In genomic region chr12:114655934-114656697, GRCh38 we compare ENCODE assay signal across 1 cellular context.
TF ChIP-seq lines count a peak whose summit lies in the region.

No MANE protein-coding gene starts in this region.

TF ChIP-seq in HCT116, 20 proteins besides CTCF, POLR2A, EP300 and RAD21 (continued from another document):
- TF ChIP-seq ZBTB33 (IDR thresholded peaks at IDR 0.05; ENCODE audit: extremely low read depth, insufficient replicate concordance, low read length) (no peak), ZNF274 (IDR thresholded peaks at IDR 0.05; ENCODE audit: low read depth, low read length) (no peak), SP1 (IDR thresholded peaks at IDR 0.05; ENCODE audit: low read depth) (no peak), SIN3A (IDR thresholded peaks at IDR 0.05; ENCODE audit: low read depth) (no peak), ELF1 (IDR thresholded peaks at IDR 0.05; ENCODE audit: borderline replicate concordance, low read depth) (no peak), EGR1 (IDR thresholded peaks at IDR 0.05; ENCODE audit: low read depth) (peak; percentile 74)
